ENCODE assay signal across 1 cellular context in the genomic region with DNA sequence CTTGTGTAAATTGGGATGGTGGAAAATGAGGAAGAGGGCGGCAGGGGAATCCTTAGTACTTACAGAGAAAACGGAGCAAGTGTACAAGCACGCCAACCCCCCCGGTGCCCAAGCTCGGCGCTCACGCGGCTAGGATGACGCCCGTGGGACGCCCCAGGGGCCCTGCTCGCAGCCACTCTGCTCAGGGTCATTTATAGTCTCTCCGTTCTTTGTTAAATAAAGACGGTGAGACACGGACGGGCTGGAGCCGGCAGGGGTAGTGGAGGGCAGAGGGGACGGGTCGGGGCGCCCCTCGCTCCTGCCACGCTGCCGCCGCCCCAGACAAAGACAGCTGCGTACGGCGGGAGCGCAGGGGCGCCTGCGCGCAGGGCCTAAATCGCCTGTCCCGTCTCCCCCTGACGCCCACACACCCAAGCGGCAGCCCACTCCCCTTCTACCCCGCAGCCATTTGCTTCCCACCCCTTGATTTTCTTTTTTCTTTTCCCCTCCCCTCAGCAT.
TF ChIP-seq lines count a peak whose summit lies in the region.

No MANE protein-coding gene starts in this region.

TF ChIP-seq in K562, 482 proteins besides CTCF, POLR2A, EP300 and RAD21 (continued from another document and continues in another):
- TF ChIP-seq RHOXF2B (CRISPR knock-in tag; conservative IDR thresholded peaks at IDR 0.05) (no peak), E2F6 (IDR thresholded peaks at IDR 0.05; ENCODE audit: borderline replicate concordance in 1 of 2, extremely low read depth in 1 of 2, insufficient read depth in 1 of 2, insufficient read length in 1 of 2, low read depth in 1 of 2, low read length in 1 of 2, poor library complexity in 1 of 2, severe bottlenecking in 1 of 2) (peak; percentile 73 to 84), USF2 (CRISPR knock-in tag; IDR thresholded peaks at IDR 0.05) (no peak), RNF2 (IDR thresholded peaks at IDR 0.05) (peak; percentile 56; the same call in 1 of the 2 replicates), ZFPM2 (CRISPR knock-in tag; IDR thresholded peaks at IDR 0.05) (no peak), HOXB6 (CRISPR knock-in tag; IDR thresholded peaks at IDR 0.05; ENCODE audit: borderline replicate concordance) (no peak), MBD2 (IDR thresholded peaks at IDR 0.05; ENCODE audit: borderline replicate concordance, low read depth) (no peak), ERF (CRISPR knock-in tag; IDR thresholded peaks at IDR 0.05) (peak; percentile 85), ZNF184 (CRISPR knock-in tag; IDR thresholded peaks at IDR 0.05) (no peak), DIDO1 (tag; IDR thresholded peaks at IDR 0.05; ENCODE audit: low read depth) (no peak), TCFL5 (CRISPR knock-in tag; conservative IDR thresholded peaks at IDR 0.05) (no peak), ZNF780A (CRISPR knock-in tag; IDR thresholded peaks at IDR 0.05) (no peak), MYNN (IDR thresholded peaks at IDR 0.05) (no peak), MYNN (CRISPR knock-in tag; IDR thresholded peaks at IDR 0.05) (no peak), MTA1 (IDR thresholded peaks at IDR 0.05; ENCODE audit: borderline replicate concordance) (no peak), ILF3 (IDR thresholded peaks at IDR 0.05; ENCODE audit: borderline replicate concordance) (no peak), STAG1 (CRISPR knock-in tag; IDR thresholded peaks at IDR 0.05; ENCODE audit: borderline replicate concordance) (no peak), ZNF445 (CRISPR knock-in tag; IDR thresholded peaks at IDR 0.05; ENCODE audit: low read depth) (no peak), ESRRB (CRISPR knock-in tag; IDR thresholded peaks at IDR 0.05; ENCODE audit: borderline replicate concordance) (no peak), RBM34 (IDR thresholded peaks at IDR 0.05; ENCODE audit: borderline replicate concordance, insufficient read depth, low read length) (no peak), ZNF263 (CRISPR knock-in tag; IDR thresholded peaks at IDR 0.05; ENCODE audit: borderline replicate concordance) (no peak), NFRKB (IDR thresholded peaks at IDR 0.05; ENCODE audit: low read depth) (0 out of 2 replicates have a peak, but pooled peaks have one; percentile 1), SREBF2 (CRISPR knock-in tag; IDR thresholded peaks at IDR 0.05) (no peak), ARID2 (IDR thresholded peaks at IDR 0.05) (no peak), L3MBTL2 (IDR thresholded peaks at IDR 0.05) (peak; percentile 84; the same call in 1 of the 2 replicates), ZNF253 (CRISPR knock-in tag; conservative IDR thresholded peaks at IDR 0.05) (no peak), KDM1A (IDR thresholded peaks at IDR 0.05) (no peak), HNRNPK (IDR thresholded peaks at IDR 0.05; ENCODE audit: low read depth, low read length, poor library complexity, severe bottlenecking) (no peak), ZNF766 (CRISPR knock-in tag; conservative IDR thresholded peaks at IDR 0.05) (no peak), KHSRP (IDR thresholded peaks at IDR 0.05) (no peak), PCBP2 (IDR thresholded peaks at IDR 0.05; ENCODE audit: low read depth, low read length, poor library complexity, severe bottlenecking) (no peak), POLR2AphosphoS5 (IDR thresholded peaks at IDR 0.05; ENCODE audit: control insufficient read depth, insufficient read depth, low read depth, low read length) (peak; percentile 32; the same call in 1 of the 2 replicates), STAT6 (CRISPR knock-in tag; IDR thresholded peaks at IDR 0.05) (no peak), NR3C1 (CRISPR knock-in tag; IDR thresholded peaks at IDR 0.05) (no peak), SNAPC5 (CRISPR knock-in tag; IDR thresholded peaks at IDR 0.05) (no peak), CEBPZ (IDR thresholded peaks at IDR 0.05; ENCODE audit: borderline replicate concordance, low read depth, low read length) (no peak), SRSF9 (IDR thresholded peaks at IDR 0.05; ENCODE audit: borderline replicate concordance, low read depth, low read length) (no peak), HNRNPLL (IDR thresholded peaks at IDR 0.05; ENCODE audit: low read depth, low read length, poor library complexity, severe bottlenecking) (peak; percentile 89), ZC3H4 (CRISPR knock-in tag; IDR thresholded peaks at IDR 0.05; ENCODE audit: borderline replicate concordance) (no peak), PTBP1 (IDR thresholded peaks at IDR 0.05; ENCODE audit: low read depth, low read length) (no peak), TARDBP (IDR thresholded peaks at IDR 0.05) (no peak), WHSC1 (IDR thresholded peaks at IDR 0.05; ENCODE audit: low read length) (no peak), JUN (IDR thresholded peaks at IDR 0.05; ENCODE audit: borderline replicate concordance, low read depth, low read length) (no peak), JUN (CRISPR knock-in tag; IDR thresholded peaks at IDR 0.05; ENCODE audit: borderline replicate concordance) (no peak), SIN3B (IDR thresholded peaks at IDR 0.05; ENCODE audit: low read depth) (no peak), MIER1 (IDR thresholded peaks at IDR 0.05; ENCODE audit: low read depth) (no peak), MEIS2 (IDR thresholded peaks at IDR 0.05; ENCODE audit: partially characterized antibody) (no peak), TRIM28 (IDR thresholded peaks at IDR 0.05) (no peak), SETDB1 (IDR thresholded peaks at IDR 0.05; ENCODE audit: low read length) (no peak), HNRNPL (IDR thresholded peaks at IDR 0.05; ENCODE audit: low read depth, low read length) (peak; percentile 38; the same call in 1 of the 2 replicates), ZNF3 (CRISPR knock-in tag; IDR thresholded peaks at IDR 0.05) (no peak), MAFF (IDR thresholded peaks at IDR 0.05; ENCODE audit: low read length) (no peak), ZKSCAN8 (CRISPR knock-in tag; IDR thresholded peaks at IDR 0.05) (no peak), LCOR (CRISPR knock-in tag; IDR thresholded peaks at IDR 0.05) (no peak), RBM22 (IDR thresholded peaks at IDR 0.05; ENCODE audit: low read depth, low read length, poor library complexity, severe bottlenecking) (peak; percentile 77), BCOR (IDR thresholded peaks at IDR 0.05) (no peak), ZNF239 (CRISPR knock-in tag; IDR thresholded peaks at IDR 0.05) (0 out of 2 replicates have a peak, but pooled peaks have one; percentile 2), MEF2D (tag; conservative IDR thresholded peaks at IDR 0.05; ENCODE audit: low read depth) (no peak), TFAP4 (CRISPR knock-in tag; IDR thresholded peaks at IDR 0.05; ENCODE audit: borderline replicate concordance) (no peak)
- TF ChIP-seq, protein P1, sequence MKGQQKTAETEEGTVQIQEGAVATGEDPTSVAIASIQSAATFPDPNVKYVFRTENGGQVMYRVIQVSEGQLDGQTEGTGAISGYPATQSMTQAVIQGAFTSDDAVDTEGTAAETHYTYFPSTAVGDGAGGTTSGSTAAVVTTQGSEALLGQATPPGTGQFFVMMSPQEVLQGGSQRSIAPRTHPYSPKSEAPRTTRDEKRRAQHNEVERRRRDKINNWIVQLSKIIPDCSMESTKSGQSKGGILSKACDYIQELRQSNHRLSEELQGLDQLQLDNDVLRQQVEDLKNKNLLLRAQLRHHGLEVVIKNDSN (CRISPR knock-in tag; IDR thresholded peaks at IDR 0.05): no peak
- TF ChIP-seq, protein P2, sequence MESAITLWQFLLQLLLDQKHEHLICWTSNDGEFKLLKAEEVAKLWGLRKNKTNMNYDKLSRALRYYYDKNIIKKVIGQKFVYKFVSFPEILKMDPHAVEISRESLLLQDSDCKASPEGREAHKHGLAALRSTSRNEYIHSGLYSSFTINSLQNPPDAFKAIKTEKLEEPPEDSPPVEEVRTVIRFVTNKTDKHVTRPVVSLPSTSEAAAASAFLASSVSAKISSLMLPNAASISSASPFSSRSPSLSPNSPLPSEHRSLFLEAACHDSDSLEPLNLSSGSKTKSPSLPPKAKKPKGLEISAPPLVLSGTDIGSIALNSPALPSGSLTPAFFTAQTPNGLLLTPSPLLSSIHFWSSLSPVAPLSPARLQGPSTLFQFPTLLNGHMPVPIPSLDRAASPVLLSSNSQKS (CRISPR knock-in tag; IDR thresholded peaks at IDR 0.05): no peak
- TF ChIP-seq, protein P3, sequence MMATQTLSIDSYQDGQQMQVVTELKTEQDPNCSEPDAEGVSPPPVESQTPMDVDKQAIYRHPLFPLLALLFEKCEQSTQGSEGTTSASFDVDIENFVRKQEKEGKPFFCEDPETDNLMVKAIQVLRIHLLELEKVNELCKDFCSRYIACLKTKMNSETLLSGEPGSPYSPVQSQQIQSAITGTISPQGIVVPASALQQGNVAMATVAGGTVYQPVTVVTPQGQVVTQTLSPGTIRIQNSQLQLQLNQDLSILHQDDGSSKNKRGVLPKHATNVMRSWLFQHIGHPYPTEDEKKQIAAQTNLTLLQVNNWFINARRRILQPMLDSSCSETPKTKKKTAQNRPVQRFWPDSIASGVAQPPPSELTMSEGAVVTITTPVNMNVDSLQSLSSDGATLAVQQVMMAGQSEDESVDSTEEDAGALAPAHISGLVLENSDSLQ (IDR thresholded peaks at IDR 0.05): no peak
- TF ChIP-seq, protein P4, sequence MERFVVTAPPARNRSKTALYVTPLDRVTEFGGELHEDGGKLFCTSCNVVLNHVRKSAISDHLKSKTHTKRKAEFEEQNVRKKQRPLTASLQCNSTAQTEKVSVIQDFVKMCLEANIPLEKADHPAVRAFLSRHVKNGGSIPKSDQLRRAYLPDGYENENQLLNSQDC (CRISPR knock-in tag; IDR thresholded peaks at IDR 0.05): no peak
